28 cellular contexts compared by ENCODE assay signal in the genomic region with DNA sequence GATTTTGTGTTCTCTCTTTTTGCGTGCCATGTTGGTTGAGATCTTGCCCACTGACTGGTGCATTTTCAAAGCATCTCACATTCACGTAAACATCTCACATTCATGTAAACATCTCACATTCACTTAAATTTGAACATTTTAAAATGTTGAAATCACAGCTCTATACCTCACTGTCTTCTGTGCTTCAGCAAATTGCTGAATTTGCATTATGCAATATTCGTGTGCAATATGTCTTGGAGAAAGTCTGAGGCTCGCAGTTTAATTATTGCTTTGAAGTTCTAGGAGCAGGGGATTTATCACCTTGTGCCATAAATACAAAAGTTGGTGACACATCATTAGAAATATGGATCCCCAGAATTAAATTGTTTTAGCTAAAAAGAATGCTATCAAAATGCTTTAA. TPM values are rescaled to one million over a fixed set of nuclear protein-coding genes. Genes with fewer than 3 reads are reported as not detected.
"Had no signal": no experiment of that assay in that cellular context is flagged by ENCODE, and none has a peak within 500 bp of the region (broad histone marks: within the 10 kb centered on the region; RNA-seq: fewer than 3 reads in every experiment).

No MANE protein-coding gene starts in this region.

- H3K27me3 ChIP-seq: colonic mucosa, gastrocnemius medialis had no signal

- H3K27ac ChIP-seq: colonic mucosa, coronary artery, dorsolateral prefrontal cortex, epithelial cell of prostate, esophagus muscularis mucosa, esophagus squamous epithelium, foreskin keratinocyte, gastrocnemius medialis, gastroesophageal sphincter, heart left ventricle, heart right ventricle had no signal

- H3K4me1 ChIP-seq: colonic mucosa, esophagus muscularis mucosa, esophagus squamous epithelium, foreskin keratinocyte, gastrocnemius medialis, gastroesophageal sphincter, heart left ventricle, heart right ventricle had no signal

- ATAC-seq: effector memory CD8-positive, alpha-beta T cell; esophagus mucosa; foreskin keratinocyte; gastrocnemius medialis; gastroesophageal sphincter; heart left ventricle; heart right ventricle had no signal

- DNase-seq: colonic mucosa; cortex of kidney; dermis blood vessel endothelial cell; dorsolateral prefrontal cortex; effector CD4-positive, alpha-beta T cell; effector CD8-positive, alpha-beta T cell; effector memory CD4-positive, alpha-beta T cell; effector memory CD8-positive, alpha-beta T cell; endodermal cell; erythroblast; esophagus squamous epithelium; foreskin fibroblast; foreskin keratinocyte; foreskin melanocyte; gastrocnemius medialis; glutamatergic neuron; head of caudate nucleus; heart left ventricle; heart right ventricle had no signal

- H3K9me3 ChIP-seq: colonic mucosa, esophagus squamous epithelium, gastrocnemius medialis had no signal

- FAIRE-seq: colon, endometrium, endothelial cell of umbilical vein, frontal cortex had no signal

- H3K36me3 ChIP-seq: colonic mucosa, esophagus muscularis mucosa, esophagus squamous epithelium, gastrocnemius medialis, gastroesophageal sphincter, heart left ventricle, heart right ventricle had no signal

- H3K4me3 ChIP-seq: colonic mucosa, coronary artery, dorsolateral prefrontal cortex, esophagus muscularis mucosa, esophagus squamous epithelium, gastrocnemius medialis, gastroesophageal sphincter, heart left ventricle, heart right ventricle had no signal

RNA-seq across cellular contexts. Expression of a gene that starts 42.6 kb away (rescaled TPM):
- total RNA-seq: endodermal cell, gastrocnemius medialis had no signal
